ENCODE assay signal across 27 cellular contexts in genomic region chr19:27865927-27866777, GRCh38.
"Had no signal": no experiment of that assay in that cellular context is flagged by ENCODE, and none has a peak within 500 bp of the region (broad histone marks: within the 10 kb centered on the region; RNA-seq: fewer than 3 reads in every experiment).

No MANE protein-coding gene starts in this region.

- DNase-seq: activated B cell treated with CpG ODN at 0.5 μM for 24 hours; activated CD4-positive, alpha-beta memory T cell treated with anti-CD3 and anti-CD28 coated beads for 36 hours; activated CD4-positive, alpha-beta T cell treated with anti-CD3 and anti-CD28 coated beads for 4 hours; activated CD4-positive, alpha-beta T cell treated with anti-CD3 and anti-CD28 coated beads, Interleukin-2, amount 50 U/mL, for 1 hour; activated CD4-positive, CD25-positive, alpha-beta regulatory T cell treated with anti-CD3 and anti-CD28 coated beads, Interleukin-2, amount 50 U/mL, for 72 hours; activated CD8-positive, alpha-beta memory T cell treated with anti-CD3 and anti-CD28 coated beads, Interleukin-2, amount 50 U/mL, for 4 hours; activated gamma-delta T cell treated with Interleukin-2 at 50 U/mL for 16 hours; activated naive CD4-positive, alpha-beta T cell treated with anti-CD3 and anti-CD28 coated beads for 36 hours; activated T-cell treated with anti-CD3 and anti-CD28 coated beads for 4 hours; activated T-cell treated with anti-CD3 and anti-CD28 coated beads, Interleukin-2, amount 50 U/mL, for 4 hours; adrenal gland; anterior cingulate cortex; caudate nucleus; cerebellar nuclear complex; NCI-H1048; NCI-H1105 treated with DMSO at 0.1 percent for 48 hours; NCI-H1436; NCI-H1694; NCI-H2029; NCI-H345; NCI-H524 treated with DMSO at 0.1 percent for 48 hours; SHP77; SK-N-SH; T-cell; T-helper 17 cell had no signal

- H3K9me2 ChIP-seq: SK-N-SH had no signal

- H3K27ac ChIP-seq: adrenal gland, SJSA1, VCaP had no signal

- H3K27me3 ChIP-seq: adrenal gland, SJSA1 had no signal

- H3K36me3 ChIP-seq: adrenal gland, SJSA1 had no signal

- H3K9ac ChIP-seq: SK-N-SH had no signal

- H3K9me3 ChIP-seq: adrenal gland, SJSA1, SK-N-SH had no signal

- H3K4me1 ChIP-seq: adrenal gland, SJSA1 had no signal

- H3K4me2 ChIP-seq: SK-N-SH had no signal

- H3K4me3 ChIP-seq: adrenal gland, SJSA1 had no signal
